In the genomic region with DNA sequence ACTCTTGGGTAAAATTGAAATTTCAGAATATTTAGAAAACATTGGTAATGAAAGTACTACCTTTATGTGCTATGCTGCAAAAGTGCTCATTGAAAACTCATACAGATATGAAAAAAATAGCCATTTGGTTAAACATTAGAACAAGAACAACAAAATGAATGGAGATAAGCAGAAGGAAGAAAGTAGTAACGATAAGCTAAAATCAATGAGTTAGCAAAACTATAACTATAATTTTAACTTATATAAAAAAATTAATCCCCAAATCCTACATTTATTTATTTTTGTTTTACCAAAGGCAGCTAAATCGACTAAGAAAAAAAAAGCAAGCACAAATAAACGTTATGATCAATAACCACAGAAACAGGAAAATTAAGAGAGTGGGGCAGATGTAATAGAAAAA, we compare ENCODE assay signal across 9 cellular contexts.
"Had no signal": no experiment of that assay in that cellular context is flagged by ENCODE, and none has a peak within 500 bp of the region (broad histone marks: within the 10 kb centered on the region; RNA-seq: fewer than 3 reads in every experiment).

No MANE protein-coding gene starts in this region.

- H3K27ac ChIP-seq: GM23248, HL-60 had no signal

- FAIRE-seq: HepG2 had no signal

- H3K9ac ChIP-seq: GM23248 had no signal

- H3K4me3 ChIP-seq: GM23248, HAP-1 had no signal

- H3K4me1 ChIP-seq: HAP-1 had no signal

- H2AFZ ChIP-seq: GM23248 had no signal

- ATAC-seq: HCT116, HepG2 had no signal

- DNase-seq: GM23248, GOT3, H7, HFFc6, KG1 had no signal

- H3K9me3 ChIP-seq: HAP-1 had no signal

- H3K36me3 ChIP-seq: HAP-1 had no signal
